In the genomic region with DNA sequence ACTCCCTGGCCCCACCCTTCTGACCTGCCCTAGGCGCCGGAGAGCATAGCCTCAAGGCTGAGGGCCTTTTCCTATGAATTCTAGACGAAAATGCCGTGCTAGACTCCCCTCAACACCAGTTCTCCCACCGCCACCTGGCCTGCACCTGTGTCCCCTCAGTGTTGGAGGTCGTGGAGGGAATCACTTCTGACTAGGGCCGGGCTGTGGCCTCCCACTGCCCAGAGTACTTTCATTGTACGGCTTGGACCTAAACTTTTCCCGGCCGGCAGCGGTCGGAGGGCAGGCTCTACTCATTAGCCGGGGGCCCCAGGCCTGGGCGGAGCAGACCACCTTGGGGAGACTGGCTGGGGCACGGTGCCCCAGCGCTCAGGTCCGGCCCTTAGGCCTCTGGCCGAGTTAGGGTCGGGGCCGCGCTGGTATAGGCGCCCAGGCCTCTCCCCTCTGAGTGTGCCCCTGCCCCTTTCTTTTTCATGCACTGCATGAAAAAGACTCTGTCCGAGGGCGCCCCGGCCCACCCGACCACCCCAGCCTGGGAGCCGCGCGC, we compare ENCODE assay signal across 29 cellular contexts. TPM values are rescaled to one million over a fixed set of nuclear protein-coding genes. Genes with fewer than 3 reads are reported as not detected.
DNase-seq lines count a peak whose midpoint lies in the region; ATAC-seq and TF ChIP-seq lines count a peak whose summit lies in the region.
"Had no signal": no experiment of that assay in that cellular context is flagged by ENCODE, and none has a peak within 500 bp of the region (broad histone marks: within the 10 kb centered on the region; RNA-seq: fewer than 3 reads in every experiment).

No MANE protein-coding gene starts in this region.

- no peak overlapping the region for H2BK120ac ChIP-seq in IMR-90 (ENCODE audit: low read depth, low read length)

- DNase-seq in IMR-90 = no peak
- DNase-seq in glutamatergic neuron = no peak
- DNase-seq in SKM-1 (lab: John Stamatoyannopoulos, UW; ENCODE audit: unreplicated experiment) = no peak
- DNase-seq: activated CD4-positive, alpha-beta T cell treated with anti-CD3 and anti-CD28 coated beads, Interleukin-2, amount 50 U/mL, for 1 hour; activated CD4-positive, CD25-positive, alpha-beta regulatory T cell; activated gamma-delta T cell treated with Interleukin-2 at 50 U/mL for 16 hours; activated naive CD8-positive, alpha-beta T cell treated with anti-CD3 and anti-CD28 coated beads, Interleukin-2, amount 10 ng/mL, durations not matched to agents 7 days and 5 days; aorta; DMS153; effector memory CD4-positive, alpha-beta T cell; left cardiac atrium; NCI-H187; NCI-H2171; NCI-H510A treated with DMSO at 0.1 percent for 48 hours had no signal

- H4K8ac ChIP-seq in IMR-90 (ENCODE audit: low read depth in 2 of 2, low read length in 2 of 2) = no peak overlapping the region

- peaks cover 2% of the 10 kb centered on the region for H3K9me3 Mint-ChIP-seq in glutamatergic neuron (ENCODE audit: unreplicated experiment)
- H3K9me3 Mint-ChIP-seq: activated naive CD8-positive, alpha-beta T cell treated with anti-CD3 and anti-CD28 coated beads, Interleukin-2, amount 10 ng/mL, durations not matched to agents 7 days and 5 days; activated T-cell treated with anti-CD3 and anti-CD28 coated beads, Interleukin-2, amount 50 U/mL, for 4 hours; neural crest cell; stimulated activated naive CD8-positive, alpha-beta T cell treated with anti-CD3 and anti-CD28 coated beads, Interleukin-15, amount 100 ng/mL, for 72 hours; T-helper 1 cell treated with Interleukin-12 subunit alpha and Interleukin-12 subunit beta and Interleukin-4 antibody, amounts not matched to agents 30 μg/mL and 1 μg/mL, for 36 hours had no signal

- H3K14ac ChIP-seq in IMR-90 (replicated peaks; ENCODE audit: low read depth, low read length) = no peak overlapping the region

- H3K36me3 Mint-ChIP-seq in glutamatergic neuron (ENCODE audit: unreplicated experiment) = no peaks in the 10 kb centered on the region
- H3K36me3 Mint-ChIP-seq: activated naive CD8-positive, alpha-beta T cell treated with anti-CD3 and anti-CD28 coated beads, Interleukin-2, amount 10 ng/mL, durations not matched to agents 7 days and 5 days had no signal

- H2BK20ac ChIP-seq in IMR-90 (ENCODE audit: low read depth, low read length) = no peak overlapping the region

- peaks cover 22% of the 10 kb centered on the region for H4K20me1 ChIP-seq in IMR-90 (ENCODE audit: insufficient read depth, low read length)

- H3K18ac ChIP-seq in IMR-90 (ENCODE audit: low read depth, low read length) = no peak overlapping the region

- no peak overlapping the region for H4K5ac ChIP-seq in IMR-90 (ENCODE audit: low read depth, low read length)

- H3K27ac ChIP-seq in IMR-90 (ENCODE audit: insufficient read depth, low read length) (no peak overlapping the region), mesodermal cell (ENCODE audit: low read depth, low read length, severe bottlenecking) (no peak overlapping the region)
- H3K27ac ChIP-seq: BLaER1 treated with 17β-estradiol and CSF1 and Interleukin-3, amounts not matched to agents 10 nM and 100 nM; coronary artery; parathyroid adenoma; right atrium auricular region had no signal

- H3K4me3 ChIP-seq in IMR-90 (ENCODE audit: insufficient read depth, low read depth, low read length) (no peak overlapping the region), mesodermal cell (ENCODE audit: extremely low read depth, insufficient read depth, low read length, poor library complexity, severe bottlenecking) (peak overlapping the region; percentile 59)
- H3K4me3 ChIP-seq: BLaER1 treated with 17β-estradiol and CSF1 and Interleukin-3, amounts not matched to agents 10 nM and 100 nM; coronary artery; right atrium auricular region had no signal

- no peak overlapping the region for H2BK15ac ChIP-seq in IMR-90 (ENCODE audit: low read depth, low read length)

- peaks cover 19% of the 10 kb centered on the region for H3K27me3 Mint-ChIP-seq in glutamatergic neuron (ENCODE audit: unreplicated experiment)

- peaks cover 3% of the 10 kb centered on the region; the same call in 1 of the 2 replicates for H3K4me1 ChIP-seq in IMR-90 (ENCODE audit: control insufficient read depth, insufficient read depth, low read length)
- peaks cover 13% of the 10 kb centered on the region for H3K4me1 ChIP-seq in mesodermal cell (ENCODE audit: control insufficient read depth, insufficient read depth, low read length, poor library complexity, severe bottlenecking)

- H3K9ac ChIP-seq in IMR-90 (ENCODE audit: low read depth, low read length) = no peak overlapping the region
- H3K9ac ChIP-seq: BLaER1 treated with 17β-estradiol and CSF1 and Interleukin-3, amounts not matched to agents 10 nM and 100 nM; parathyroid adenoma had no signal

- no peak overlapping the region for H3K23ac ChIP-seq in IMR-90 (ENCODE audit: low read depth, low read length)

- intact Hi-C loops in IMR-90 (cut with micrococcal nuclease) = no loop called here

- H2BK5ac ChIP-seq in IMR-90 (ENCODE audit: low read depth, low read length, poor library complexity, severe bottlenecking) = no peak overlapping the region

- H3K79me1 ChIP-seq in IMR-90 (ENCODE audit: low read depth in 1 of 2, low read length in 2 of 2) = peaks cover 0 to 11% of the 10 kb centered on the region in 2 experiments; a peak in 2 of 4 replicates

- no peaks in the 10 kb centered on the region for H3K9me1 ChIP-seq in IMR-90 (ENCODE audit: insufficient read depth, low read length)

- ATAC-seq in IMR-90 (ENCODE audit: low read depth) (no peak), GM19397 (IDR thresholded peaks at IDR 0.05; ENCODE audit: unreplicated experiment) (no peak), HG02571 (IDR thresholded peaks at IDR 0.05; ENCODE audit: unreplicated experiment) (no peak), HG03439 (IDR thresholded peaks at IDR 0.05; ENCODE audit: unreplicated experiment) (no peak)
- ATAC-seq: activated T-cell treated with anti-CD3 and anti-CD28 coated beads, Interleukin-2, amount 50 U/mL, for 4 hours; HCT116; left cardiac atrium; stimulated activated naive CD8-positive, alpha-beta T cell treated with anti-CD3 and anti-CD28 coated beads, Interleukin-15, amount 100 ng/mL, for 72 hours had no signal

- H3K4me1 Mint-ChIP-seq in glutamatergic neuron (ENCODE audit: low read depth, unreplicated experiment) = peaks cover 7% of the 10 kb centered on the region

- no peak for TF ChIP-seq RAD21 in IMR-90 (IDR thresholded peaks at IDR 0.05; ENCODE audit: low read length)

- H3K4me2 ChIP-seq in IMR-90 (ENCODE audit: low read depth, low read length) = no peak overlapping the region

- POLR2A ChIA-PET in IMR-90 (lab: Charles Lee; ENCODE audit: unreplicated experiment) = no interaction called here

- BruUV-seq in IMR-90 (replicated peaks; lab: Mats Ljungman, UMichigan) = no TSS peak

- TF ChIP-seq CTCF in IMR-90 (conservative IDR thresholded peaks at IDR 0.05; ENCODE audit: low read depth, low read length) = no peak
- TF ChIP-seq CTCF in glutamatergic neuron (IDR thresholded peaks at IDR 0.05; ENCODE audit: partially characterized antibody, unreplicated experiment) = no peak

- CTCF ChIA-PET in IMR-90 (lab: Yijun Ruan, JAX) = no interaction called here

- no peak overlapping the region for H4K91ac ChIP-seq in IMR-90 (ENCODE audit: insufficient read depth, low read depth, low read length)

- H3K56ac ChIP-seq in IMR-90 (ENCODE audit: extremely low read depth, insufficient read depth, low read length) = no peak overlapping the region

- no peak overlapping the region for H3K27ac Mint-ChIP-seq in glutamatergic neuron (ENCODE audit: unreplicated experiment)
- H3K27ac Mint-ChIP-seq: activated naive CD8-positive, alpha-beta T cell treated with anti-CD3 and anti-CD28 coated beads, Interleukin-2, amount 10 ng/mL, durations not matched to agents 7 days and 5 days; stimulated activated naive CD8-positive, alpha-beta T cell treated with anti-CD3 and anti-CD28 coated beads, Interleukin-15, amount 100 ng/mL, for 72 hours; T-helper 1 cell treated with Interleukin-12 subunit alpha and Interleukin-12 subunit beta and Interleukin-4 antibody, amounts not matched to agents 30 μg/mL and 1 μg/mL, for 36 hours had no signal

- no peak overlapping the region for H2AK5ac ChIP-seq in IMR-90 (ENCODE audit: low read depth, low read length)

- WGBS in IMR-90 (ENCODE audit: extremely low coverage in 2 of 2, insufficient read length in 1 of 2), 2 experiments = 50% methylated on average over 5 of the region's 29 CpGs; no CpG with 5 or more reads in 1 of the 2 experiments
- WGBS in mesodermal cell (ENCODE audit: insufficient coverage in 2 of 2), 2 experiments = 17 to 20% methylated on average over 19 to 21 of the region's 29 CpGs

- TF ChIP-seq POLR2A in IMR-90 (IDR thresholded peaks at IDR 0.05; ENCODE audit: low read depth, low read length) = no peak

- dilution Hi-C loops in IMR-90 (cut with HindIII; ENCODE audit: low sequenced_read_pairs, unreplicated experiment) = no loop called here

- H3K36me3 ChIP-seq in IMR-90 (ENCODE audit: control insufficient read depth, insufficient read depth, low read length) = peaks cover 5% of the 10 kb centered on the region
- peaks cover 8% of the 10 kb centered on the region for H3K36me3 ChIP-seq in mesodermal cell (ENCODE audit: control insufficient read depth, insufficient read depth, low read length)
- H3K36me3 ChIP-seq: BLaER1 treated with 17β-estradiol and CSF1 and Interleukin-3, amounts not matched to agents 10 nM and 100 nM; right atrium auricular region had no signal

- peaks cover 22% of the 10 kb centered on the region for H3K27me3 ChIP-seq in IMR-90 (ENCODE audit: control insufficient read depth, insufficient read depth, low read length)

- H2AK9ac ChIP-seq in IMR-90 (replicated peaks; ENCODE audit: low read depth, low read length, poor library complexity) = peak overlapping the region; percentile 42

- in situ Hi-C loops in IMR-90 (cut with MboI; ENCODE audit: low sequenced_read_pairs) = no loop called here

- H3K9me3 ChIP-seq in IMR-90 (ENCODE audit: control insufficient read depth, insufficient read depth, low read length) (no peaks in the 10 kb centered on the region), mesodermal cell (ENCODE audit: control insufficient read depth, low read length) (no peaks in the 10 kb centered on the region)
- H3K9me3 ChIP-seq: BLaER1 treated with 17β-estradiol and CSF1 and Interleukin-3, amounts not matched to agents 10 nM and 100 nM; right atrium auricular region had no signal

- no peak overlapping the region for H3K4ac ChIP-seq in IMR-90 (ENCODE audit: low read depth, low read length)

- no peak overlapping the region for H2AFZ ChIP-seq in IMR-90 (replicated peaks; ENCODE audit: low read length, poor library complexity)
- H2AFZ ChIP-seq: parathyroid adenoma had no signal

- H3K4me3 Mint-ChIP-seq in glutamatergic neuron (ENCODE audit: unreplicated experiment) = peak overlapping the region; percentile 76
- H3K4me3 Mint-ChIP-seq: activated naive CD8-positive, alpha-beta T cell treated with anti-CD3 and anti-CD28 coated beads, Interleukin-2, amount 10 ng/mL, durations not matched to agents 7 days and 5 days; activated T-cell treated with anti-CD3 and anti-CD28 coated beads, Interleukin-2, amount 50 U/mL, for 4 hours; T-helper 1 cell treated with Interleukin-12 subunit alpha and Interleukin-12 subunit beta and Interleukin-4 antibody, amounts not matched to agents 30 μg/mL and 1 μg/mL, for 36 hours had no signal

RNA-seq across cellular contexts. Expression of gene CLDN6, which starts 0.6 kb away (rescaled TPM):
- total RNA-seq in IMR-90 (2012; rRNA removed) (not detected in 2 replicates), glutamatergic neuron (ENCODE audit: unreplicated experiment) (31.1 TPM)
- 0.07 and 0.14 TPM in 2 replicates for polyA plus RNA-seq in IMR-90 (2012; rRNA removed)
- polyA plus RNA-seq in IMR-90 (2012; cell fraction: cytosol; rRNA removed) = 0.16 TPM in 2 replicates
- polyA plus RNA-seq in IMR-90 (2012; cell fraction: nucleus; rRNA removed; ENCODE audit: low replicate concordance) = 0.31 and 0.32 TPM in 2 replicates
- 55.8 TPM for polyA plus RNA-seq in mesodermal cell (2013, experiment 1 of 2)
- polyA plus RNA-seq in mesodermal cell (2013, experiment 2 of 2) = 47.6 TPM
- total RNA-seq: activated naive CD8-positive, alpha-beta T cell treated with anti-CD3 and anti-CD28 coated beads, Interleukin-2, amount 10 ng/mL, durations not matched to agents 7 days and 5 days; aorta; left cardiac atrium; lung microvascular endothelial cell; right atrium auricular region had no signal
- polyA plus RNA-seq: aorta had no signal

RNA-seq across cellular contexts. Expression of gene TNFRSF12A, which starts 2.8 kb away (rescaled TPM):
- total RNA-seq in IMR-90 (2012; rRNA removed) = 103 and 118 TPM in 2 replicates
- polyA plus RNA-seq in IMR-90 (2012; rRNA removed) = 304 and 346 TPM in 2 replicates
- 521 and 602 TPM in 2 replicates for polyA plus RNA-seq in IMR-90 (2012; cell fraction: cytosol; rRNA removed)
- 187 and 632 TPM in 2 replicates for polyA plus RNA-seq in IMR-90 (2012; cell fraction: nucleus; rRNA removed; ENCODE audit: low replicate concordance)
- 4.2 TPM for total RNA-seq in glutamatergic neuron (ENCODE audit: unreplicated experiment)
- 82.1 TPM for polyA plus RNA-seq in mesodermal cell (2013, experiment 1 of 2)
- 58.3 TPM for polyA plus RNA-seq in mesodermal cell (2013, experiment 2 of 2)

RNA-seq across cellular contexts. Expression of gene CLDN9, which starts 4.6 kb away (rescaled TPM):
- total RNA-seq in IMR-90 (2012; rRNA removed) (not detected in 2 replicates), glutamatergic neuron (ENCODE audit: unreplicated experiment) (0.39 TPM)
- polyA plus RNA-seq in IMR-90 (2012; rRNA removed) = 0.05 TPM in 1 of 2 replicates, not detected in the other
- 0.03 TPM in 1 of 2 replicates, not detected in the other for polyA plus RNA-seq in IMR-90 (2012; cell fraction: cytosol; rRNA removed)
- polyA plus RNA-seq in IMR-90 (2012; cell fraction: nucleus; rRNA removed; ENCODE audit: low replicate concordance) = 0.15 and 0.82 TPM in 2 replicates
- not detected for polyA plus RNA-seq in mesodermal cell (2013, experiment 1 of 2)
- not detected for polyA plus RNA-seq in mesodermal cell (2013, experiment 2 of 2)
- total RNA-seq: activated naive CD8-positive, alpha-beta T cell treated with anti-CD3 and anti-CD28 coated beads, Interleukin-2, amount 10 ng/mL, durations not matched to agents 7 days and 5 days; activated T-cell treated with anti-CD3 and anti-CD28 coated beads, Interleukin-2, amount 50 U/mL, for 4 hours; glomerular endothelial cell; lung microvascular endothelial cell; neural crest cell had no signal

RNA-seq across cellular contexts. Expression of gene HCFC1R1, which starts 6.4 kb away (rescaled TPM):
- 7.2 and 9.7 TPM in 2 replicates for total RNA-seq in IMR-90 (2012; rRNA removed)
- polyA plus RNA-seq in IMR-90 (2012; rRNA removed) = 57.9 and 121 TPM in 2 replicates
- 41.2 and 72.4 TPM in 2 replicates for polyA plus RNA-seq in IMR-90 (2012; cell fraction: cytosol; rRNA removed)
- polyA plus RNA-seq in IMR-90 (2012; cell fraction: nucleus; rRNA removed; ENCODE audit: low replicate concordance) = 15.4 and 31.6 TPM in 2 replicates
- total RNA-seq in glutamatergic neuron (ENCODE audit: unreplicated experiment) = 117 TPM
- 106 TPM for polyA plus RNA-seq in mesodermal cell (2013, experiment 1 of 2)
- 97.8 TPM for polyA plus RNA-seq in mesodermal cell (2013, experiment 2 of 2)

RNA-seq across cellular contexts. Expression of gene THOC6, which starts 6.5 kb away (rescaled TPM):
- total RNA-seq in IMR-90 (2012; rRNA removed) (16.1 and 16.8 TPM in 2 replicates), glutamatergic neuron (ENCODE audit: unreplicated experiment) (30.2 TPM)
- polyA plus RNA-seq in IMR-90 (2012; rRNA removed) = 23.1 and 26.0 TPM in 2 replicates
- polyA plus RNA-seq in IMR-90 (2012; cell fraction: cytosol; rRNA removed) = 19.7 and 25.7 TPM in 2 replicates
- 128 and 164 TPM in 2 replicates for polyA plus RNA-seq in IMR-90 (2012; cell fraction: nucleus; rRNA removed; ENCODE audit: low replicate concordance)
- 35.8 TPM for polyA plus RNA-seq in mesodermal cell (2013, experiment 1 of 2)
- 31.4 TPM for polyA plus RNA-seq in mesodermal cell (2013, experiment 2 of 2)

Comparison
In these comparisons a context has a peak if more than half of its experiments do, and no peak if none do; other contexts are left out.
1. RNA of gene CLDN6, which starts 0.6 kb away (total RNA-seq): 31.1 TPM in glutamatergic neuron (single experiment); not detected in IMR-90; every median in the first group is over 10 times any median in the second.
2. RNA of gene TNFRSF12A, which starts 2.8 kb away (total RNA-seq): 103 to 118 TPM in IMR-90; 4.2 TPM in glutamatergic neuron (single experiment); every median in the first group is over 10 times any median in the second.